ENCODE assay signal across 11 cellular contexts in genomic region chr22:26168934-26169311, GRCh38. TPM values are rescaled to one million over a fixed set of nuclear protein-coding genes. Genes with fewer than 3 reads are reported as not detected.
DNase-seq lines count a peak whose midpoint lies in the region; ATAC-seq and TF ChIP-seq lines count a peak whose summit lies in the region.
"Had no signal": no experiment of that assay in that cellular context is flagged by ENCODE, and none has a peak within 500 bp of the region (broad histone marks: within the 10 kb centered on the region; RNA-seq: fewer than 3 reads in every experiment).

No MANE protein-coding gene starts in this region.

- H3K27me3 Mint-ChIP-seq in dendritic cell treated with granulocyte-macrophage colony-stimulating factor and Interleukin-4, amounts not matched to agents 40 ng/mL and 50 ng/mL, for 4 days, result peaks cover 54% of the 10 kb centered on the region
- H3K27me3 Mint-ChIP-seq in naive B cell, result peaks cover 64 to 88% (median 87%) of the 10 kb centered on the region in 3 donors
- peaks cover 89% of the 10 kb centered on the region for H3K27me3 Mint-ChIP-seq in type B pancreatic cell

- intact Hi-C loops in dendritic cell treated with granulocyte-macrophage colony-stimulating factor and Interleukin-4, amounts not matched to agents 40 ng/mL and 50 ng/mL, for 4 days (cut with micrococcal nuclease), result no loop called here

- TF ChIP-seq CTCF in type B pancreatic cell (conservative IDR thresholded peaks at IDR 0.05), result no peak

- peaks cover 34% of the 10 kb centered on the region for H3K4me1 Mint-ChIP-seq in dendritic cell treated with granulocyte-macrophage colony-stimulating factor and Interleukin-4, amounts not matched to agents 40 ng/mL and 50 ng/mL, for 4 days (ENCODE audit: low read depth)
- H3K4me1 Mint-ChIP-seq in naive B cell (peaks cover 13 to 22% (median 21%) of the 10 kb centered on the region in 3 donors), type B pancreatic cell (ENCODE audit: unreplicated experiment) (peaks cover 6% of the 10 kb centered on the region)

- peak; percentile 58 for DNase-seq in NCI-H82 (lab: John Stamatoyannopoulos, UW)
- no peak for DNase-seq in NCI-H82 treated with DMSO at 0.1 percent for 48 hours (lab: John Stamatoyannopoulos, UW; ENCODE audit: unreplicated experiment)
- DNase-seq in naive B cell, result no peak
- DNase-seq in type B pancreatic cell (ENCODE audit: extremely low spot score, unreplicated experiment), result no peak
- no peak for DNase-seq in SW 1271 (lab: John Stamatoyannopoulos, UW)
- DNase-seq in ureter (ENCODE audit: low spot score), result no peak
- DNase-seq: AML-193, Karpas-422 had no signal

- ATAC-seq in naive B cell (ENCODE audit: low read depth in 2 of 2), result no peak
- no peak for ATAC-seq in HG03565 (IDR thresholded peaks at IDR 0.05; ENCODE audit: unreplicated experiment)

- H3K9me3 Mint-ChIP-seq in dendritic cell treated with granulocyte-macrophage colony-stimulating factor and Interleukin-4, amounts not matched to agents 40 ng/mL and 50 ng/mL, for 4 days, result no peaks in the 10 kb centered on the region
- H3K9me3 Mint-ChIP-seq in naive B cell, result peaks cover 0 to 9% (median 2%) of the 10 kb centered on the region in 7 donors
- no peaks in the 10 kb centered on the region for H3K9me3 Mint-ChIP-seq in type B pancreatic cell

- H3K27ac Mint-ChIP-seq in dendritic cell treated with granulocyte-macrophage colony-stimulating factor and Interleukin-4, amounts not matched to agents 40 ng/mL and 50 ng/mL, for 4 days, result peak overlapping the region; percentile 35
- H3K27ac Mint-ChIP-seq in naive B cell (peak overlapping the region in 1 of 6 donors; percentile 88), type B pancreatic cell (no peak overlapping the region)

- H3K4me3 Mint-ChIP-seq in dendritic cell treated with granulocyte-macrophage colony-stimulating factor and Interleukin-4, amounts not matched to agents 40 ng/mL and 50 ng/mL, for 4 days, result peak overlapping the region; percentile 73
- H3K4me3 Mint-ChIP-seq in naive B cell, result peak overlapping the region; percentile 72 to 88 (median 82)
- H3K4me3 Mint-ChIP-seq in type B pancreatic cell, result peak overlapping the region; percentile 77

- H3K36me3 Mint-ChIP-seq in dendritic cell treated with granulocyte-macrophage colony-stimulating factor and Interleukin-4, amounts not matched to agents 40 ng/mL and 50 ng/mL, for 4 days (ENCODE audit: low read depth), result no peaks in the 10 kb centered on the region
- no peaks in the 10 kb centered on the region for H3K36me3 Mint-ChIP-seq in naive B cell
- no peaks in the 10 kb centered on the region for H3K36me3 Mint-ChIP-seq in type B pancreatic cell

RNA-seq across cellular contexts. Expression of gene SEZ6L, which starts 0.3 kb away (rescaled TPM):
- under 1 TPM in 2 of 6 donors, not detected in 4; 0.04 to 0.23 TPM for polyA plus RNA-seq in naive B cell (ENCODE audit: low read depth in 6 of 6)
- 8.6 and 11.6 TPM in 2 replicates for total RNA-seq in type B pancreatic cell (ENCODE audit: low replicate concordance)
- total RNA-seq in ureter, result 0.18 TPM
- total RNA-seq: SJSA1 had no signal
